ENCODE assay signal across 13 cellular contexts in genomic region chr16:87703071-87703470, GRCh38.
DNase-seq lines count a peak whose midpoint lies in the region; ATAC-seq and TF ChIP-seq lines count a peak whose summit lies in the region.
"Had no signal": no experiment of that assay in that cellular context is flagged by ENCODE, and none has a peak within 500 bp of the region (broad histone marks: within the 10 kb centered on the region; RNA-seq: fewer than 3 reads in every experiment).

No MANE protein-coding gene starts in this region.

- H3K27me3 Mint-ChIP-seq in WTC11 (ENCODE audit: low read depth) (no peaks in the 10 kb centered on the region), endothelial cell (ENCODE audit: unreplicated experiment) (peaks cover 7% of the 10 kb centered on the region)
- H3K27me3 Mint-ChIP-seq in stimulated activated naive B cell treated with anti-CD40 and anti-IgM and Interleukin-4, amounts not matched to agents 10 μg/mL and 1 μg/mL and 100 μg/mL, for 72 hours: no peaks in the 10 kb centered on the region

- H3K4me1 Mint-ChIP-seq in WTC11 (peaks cover 8% of the 10 kb centered on the region), endothelial cell (ENCODE audit: unreplicated experiment) (peaks cover 11% of the 10 kb centered on the region)
- peaks cover 45 to 66% of the 10 kb centered on the region in 2 donors for H3K4me1 Mint-ChIP-seq in stimulated activated naive B cell treated with anti-CD40 and anti-IgM and Interleukin-4, amounts not matched to agents 10 μg/mL and 1 μg/mL and 100 μg/mL, for 72 hours

- CTCF ChIA-PET in WTC11 (lab: Charles Lee): interaction anchor here (0.8 to 3.2 kb wide), 8 partner anchors 10 to 132 kb away, joined by 3 to 13 read pairs (median 8); no protein-coding TSS in a partner anchor

- no peak overlapping the region for H3K4me3 Mint-ChIP-seq in WTC11
- H3K4me3 Mint-ChIP-seq in endothelial cell (ENCODE audit: unreplicated experiment): no peak overlapping the region
- peak overlapping the region in 1 of 2 donors; percentile 64 for H3K4me3 Mint-ChIP-seq in stimulated activated naive B cell treated with anti-CD40 and anti-IgM and Interleukin-4, amounts not matched to agents 10 μg/mL and 1 μg/mL and 100 μg/mL, for 72 hours

- peak overlapping the region; percentile 62 to 87 for H3K27ac Mint-ChIP-seq in activated naive CD4-positive, alpha-beta T cell treated with anti-CD3 and anti-CD28 coated beads, Interleukin-2, amount 50 U/mL, for 72 hours
- 0 out of 2 replicates have a peak overlapping the region, but pooled peaks have one; percentile 84 for H3K27ac Mint-ChIP-seq in WTC11
- H3K27ac Mint-ChIP-seq in endothelial cell (ENCODE audit: unreplicated experiment): peak overlapping the region; percentile 57
- peak overlapping the region; percentile 76 for H3K27ac Mint-ChIP-seq in stimulated activated naive B cell treated with anti-CD40 and anti-IgM and Interleukin-4, amounts not matched to agents 10 μg/mL and 1 μg/mL and 100 μg/mL, for 72 hours

- H3K9me3 Mint-ChIP-seq in activated naive CD4-positive, alpha-beta T cell treated with anti-CD3 and anti-CD28 coated beads, Interleukin-2, amount 50 U/mL, for 72 hours: no peaks in the 10 kb centered on the region
- no peaks in the 10 kb centered on the region for H3K9me3 Mint-ChIP-seq in WTC11
- H3K9me3 Mint-ChIP-seq in endothelial cell (ENCODE audit: unreplicated experiment): no peaks in the 10 kb centered on the region
- no peaks in the 10 kb centered on the region for H3K9me3 Mint-ChIP-seq in stimulated activated naive B cell treated with anti-CD40 and anti-IgM and Interleukin-4, amounts not matched to agents 10 μg/mL and 1 μg/mL and 100 μg/mL, for 72 hours

- DNase-seq in activated naive CD4-positive, alpha-beta T cell treated with anti-CD3 and anti-CD28 coated beads, Interleukin-2, amount 50 U/mL, for 72 hours (ENCODE audit: low spot score in 2 of 2): no peak
- no peak for DNase-seq in activated naive CD4-positive, alpha-beta T cell treated with anti-CD3 and anti-CD28 coated beads, Interleukin-2, amount 50 U/mL, for 16 hours
- DNase-seq in WTC11 (ENCODE audit: low spot score) (no peak), endothelial cell (ENCODE audit: low spot score) (no peak), middle frontal gyrus (ENCODE audit: extremely low spot score, low spot score) (no peak), NOMO-1 treated with DMSO at 0.1 percent for 48 hours (lab: John Stamatoyannopoulos, UW; ENCODE audit: unreplicated experiment) (no peak), NCI-H1417 treated with DMSO at 0.1 percent for 48 hours (lab: John Stamatoyannopoulos, UW) (no peak)
- DNase-seq in stimulated activated naive B cell treated with anti-CD40 and anti-IgM and Interleukin-4, amounts not matched to agents 10 μg/mL and 1 μg/mL and 100 μg/mL, for 72 hours: no peak
- DNase-seq: GDM1; NCI-H187 treated with DMSO at 0.1 percent for 48 hours; NCI-H446 treated with DMSO at 0.1 percent for 48 hours; NK-92 treated with Interleukin-12 subunit alpha and Interleukin-12 subunit beta, amount 100 ng/mL, for 24 hours; posterior cingulate gyrus had no signal

- TF ChIP-seq CTCF in WTC11 (IDR thresholded peaks at IDR 0.05): no peak
- no peak for TF ChIP-seq CTCF in endothelial cell (IDR thresholded peaks at IDR 0.05; ENCODE audit: unreplicated experiment)

- peaks cover 8 to 13% of the 10 kb centered on the region in 2 donors for H3K36me3 Mint-ChIP-seq in activated naive CD4-positive, alpha-beta T cell treated with anti-CD3 and anti-CD28 coated beads, Interleukin-2, amount 50 U/mL, for 72 hours
- H3K36me3 Mint-ChIP-seq in WTC11 (peaks cover 17% of the 10 kb centered on the region), endothelial cell (ENCODE audit: low read depth, unreplicated experiment) (peaks cover 13% of the 10 kb centered on the region)
- H3K36me3 Mint-ChIP-seq in stimulated activated naive B cell treated with anti-CD40 and anti-IgM and Interleukin-4, amounts not matched to agents 10 μg/mL and 1 μg/mL and 100 μg/mL, for 72 hours: peaks cover 47 to 60% of the 10 kb centered on the region in 2 donors

- POLR2A ChIA-PET in WTC11 (lab: Charles Lee): interaction anchor here (0.5 kb wide), 1 partner anchor 142 kb away, joined by 3 read pairs; no protein-coding TSS in a partner anchor

- ATAC-seq in activated naive CD4-positive, alpha-beta T cell treated with anti-CD3 and anti-CD28 coated beads, Interleukin-2, amount 50 U/mL, for 72 hours: no peak
- ATAC-seq in WTC11: no peak
- no peak for ATAC-seq in stimulated activated naive B cell treated with anti-CD40 and anti-IgM and Interleukin-4, amounts not matched to agents 10 μg/mL and 1 μg/mL and 100 μg/mL, for 72 hours (replicated peaks)

TF ChIP-seq in WTC11, 78 proteins besides CTCF, POLR2A, EP300 and RAD21:
- TF ChIP-seq GABPB1 (CRISPR knock-in tag; IDR thresholded peaks at IDR 0.05) (no peak), RELA (CRISPR knock-in tag; IDR thresholded peaks at IDR 0.05; ENCODE audit: borderline replicate concordance) (no peak), ATF6 (CRISPR knock-in tag; IDR thresholded peaks at IDR 0.05) (no peak)
